In the genomic region with DNA sequence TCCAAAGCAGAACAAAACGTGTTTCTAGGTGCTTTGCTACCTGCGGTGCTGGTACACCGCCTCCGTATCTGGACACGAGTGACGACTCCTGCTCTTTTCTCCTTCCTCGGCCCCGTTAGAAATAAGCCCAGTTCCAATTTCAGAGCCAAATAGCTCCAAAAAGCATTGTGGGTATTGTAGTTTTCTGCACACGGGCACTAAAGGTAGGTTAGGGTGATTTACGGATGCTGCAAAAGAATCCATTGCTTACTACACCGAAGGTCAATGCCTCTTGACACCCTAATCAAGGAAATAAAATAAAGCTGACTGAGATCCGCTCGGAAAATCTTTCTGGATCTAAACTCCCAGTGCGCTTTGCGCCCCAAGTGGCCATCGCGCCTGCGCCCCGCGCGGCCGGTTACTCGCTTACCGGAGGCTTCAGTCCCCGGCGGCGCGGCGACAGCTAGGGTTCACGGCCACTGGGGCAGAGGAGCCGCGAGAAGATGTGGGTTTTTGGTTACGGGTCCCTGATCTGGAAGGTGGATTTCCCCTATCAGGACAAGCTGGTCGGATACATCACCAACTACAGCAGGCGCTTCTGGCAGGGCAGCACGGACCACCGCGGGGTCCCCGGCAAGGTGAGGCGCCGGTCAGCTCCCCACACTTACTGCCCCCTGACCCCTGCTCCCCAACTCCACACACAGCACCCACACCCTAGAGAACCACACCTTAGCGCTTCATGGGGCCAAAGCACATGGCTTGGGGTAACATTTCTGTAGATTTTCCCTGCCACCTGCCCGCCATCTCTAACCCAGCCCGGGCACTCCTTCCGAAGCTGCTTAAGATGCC, we compare ENCODE assay signal across 8 cellular contexts. TPM values are rescaled to one million over a fixed set of nuclear protein-coding genes. Genes with fewer than 3 reads are reported as not detected.
DNase-seq lines count a peak whose midpoint lies in the region; ATAC-seq and TF ChIP-seq lines count a peak whose summit lies in the region.

A gene (plus strand): TSS at position 400 of the 828 bp plus-strand sequence. CDS start 83 bp downstream, at position 483.

- H3K27ac Mint-ChIP-seq in CD8-positive, alpha-beta T cell: peak within 1 kb of the TSS; percentile 93
- peak within 1 kb of the TSS; percentile 86 for H3K27ac Mint-ChIP-seq in activated CD4-positive, alpha-beta memory T cell treated with anti-CD3 and anti-CD28 coated beads, Interleukin-2, amount 10 ng/mL, durations not matched to agents 7 days and 5 days

- peaks cover 27% of the 10 kb centered on the region for H3K36me3 Mint-ChIP-seq in CD8-positive, alpha-beta T cell
- H3K36me3 Mint-ChIP-seq in activated CD4-positive, alpha-beta memory T cell treated with anti-CD3 and anti-CD28 coated beads, Interleukin-2, amount 10 ng/mL, durations not matched to agents 7 days and 5 days (ENCODE audit: low read depth): peaks cover 22% of the 10 kb centered on the region

- peak; percentile 87 for ATAC-seq in CD8-positive, alpha-beta T cell
- peak; percentile 95 for ATAC-seq in GM19452 (IDR thresholded peaks at IDR 0.05; ENCODE audit: unreplicated experiment)
- ATAC-seq in HG03575 (IDR thresholded peaks at IDR 0.05; ENCODE audit: extremely low read depth, insufficient number of reproducible peaks, low FRiP score, unreplicated experiment): peak; percentile 77
- ATAC-seq in lower lobe of right lung: peak; percentile 97 to 99

- no peaks in the 10 kb centered on the region for H3K27me3 Mint-ChIP-seq in CD8-positive, alpha-beta T cell (ENCODE audit: low read depth)
- H3K27me3 Mint-ChIP-seq in activated CD4-positive, alpha-beta memory T cell treated with anti-CD3 and anti-CD28 coated beads, Interleukin-2, amount 10 ng/mL, durations not matched to agents 7 days and 5 days: no peaks in the 10 kb centered on the region

- POLR2A ChIA-PET in CD8-positive, alpha-beta T cell (lab: Charles Lee): interaction anchor here (0.7 to 2.7 kb wide), 10 partner anchors 9 to 1850 kb away, joined by 3 to 28 read pairs (median 3); a partner anchor contains a TSS
- POLR2A ChIA-PET in activated CD4-positive, alpha-beta memory T cell treated with anti-CD3 and anti-CD28 coated beads, Interleukin-2, amount 10 ng/mL, durations not matched to agents 7 days and 5 days (lab: Charles Lee): interaction anchor here (0.8 to 4.0 kb wide), 17 partner anchors 9 to 793 kb away, joined by 3 to 163 read pairs (median 4); a partner anchor contains a TSS

- CTCF ChIA-PET in CD8-positive, alpha-beta T cell (lab: Charles Lee): interaction anchor here (1.2 to 2.0 kb wide), 4 partner anchors 12 to 49 kb away, joined by 4 to 7 read pairs (median 4); a partner anchor contains a TSS
- CTCF ChIA-PET in activated CD4-positive, alpha-beta memory T cell treated with anti-CD3 and anti-CD28 coated beads, Interleukin-2, amount 10 ng/mL, durations not matched to agents 7 days and 5 days (lab: Charles Lee): interaction anchor here (0.5 to 4.4 kb wide), 6 partner anchors 9 to 346 kb away, joined by 3 to 24 read pairs (median 6); a partner anchor contains a TSS

- DNase-seq in CD8-positive, alpha-beta T cell: peak; percentile 50 to 87 (median 82)
- DNase-seq in NCI-H82 (lab: John Stamatoyannopoulos, UW): peak; percentile 94
- DNase-seq in activated CD4-positive, alpha-beta memory T cell treated with anti-CD3 and anti-CD28 coated beads, Interleukin-2, amount 10 ng/mL, durations not matched to agents 7 days and 5 days: peak; percentile 87
- DNase-seq in ecto neural progenitor cell (ENCODE audit: low spot score): peak; percentile 86
- peak; percentile 93 for DNase-seq in lower lobe of right lung
- peak; percentile 70 to 86 (median 73) for DNase-seq in stimulated activated CD4-positive, alpha-beta T cell treated with anti-CD3 and anti-CD28 coated beads, TNF-alpha, amount 100 ng/mL, for 24 hours (ENCODE audit: low read depth in 3 of 3)

- peaks cover 29% of the 10 kb centered on the region for H3K4me1 Mint-ChIP-seq in CD8-positive, alpha-beta T cell (ENCODE audit: low read depth)
- peaks cover 44% of the 10 kb centered on the region for H3K4me1 Mint-ChIP-seq in activated CD4-positive, alpha-beta memory T cell treated with anti-CD3 and anti-CD28 coated beads, Interleukin-2, amount 10 ng/mL, durations not matched to agents 7 days and 5 days

- peak within 1 kb of the TSS; percentile 70 for H3K27ac ChIP-seq in CD8-positive, alpha-beta T cell (ENCODE audit: low read depth, low read length)
- H3K27ac ChIP-seq in lower lobe of right lung: peak within 1 kb of the TSS; percentile 76

- no peaks in the 10 kb centered on the region for H3K9me3 ChIP-seq in CD8-positive, alpha-beta T cell (ENCODE audit: low read length)
- no peaks in the 10 kb centered on the region for H3K9me3 ChIP-seq in lower lobe of right lung

- peak within 1 kb of the TSS; percentile 92 for H3K4me3 Mint-ChIP-seq in CD8-positive, alpha-beta T cell
- peak within 1 kb of the TSS; percentile 95 for H3K4me3 Mint-ChIP-seq in activated CD4-positive, alpha-beta memory T cell treated with anti-CD3 and anti-CD28 coated beads, Interleukin-2, amount 10 ng/mL, durations not matched to agents 7 days and 5 days

- H3K36me3 ChIP-seq in CD8-positive, alpha-beta T cell (ENCODE audit: insufficient read depth, low read length): no peaks in the 10 kb centered on the region
- H3K36me3 ChIP-seq in lower lobe of right lung: peaks cover 20% of the 10 kb centered on the region

- intact Hi-C loops in CD8-positive, alpha-beta T cell (cut with DNase I, micrococcal nuclease): loop anchor here (1.0 to 10.0 kb wide), 10 partner anchors 19 to 1850 kb away; a partner anchor contains a TSS
- intact Hi-C loops in lower lobe of right lung (cut with DNase I): no loop called here

- peaks cover 9% of the 10 kb centered on the region for H3K4me1 ChIP-seq in CD8-positive, alpha-beta T cell (ENCODE audit: insufficient read depth, low read length)
- H3K4me1 ChIP-seq in lower lobe of right lung: peaks cover 15% of the 10 kb centered on the region

- peak; percentile 31 for TF ChIP-seq CTCF in CD8-positive, alpha-beta T cell (IDR thresholded peaks at IDR 0.05)
- peak; percentile 56 for TF ChIP-seq CTCF in lower lobe of right lung (IDR thresholded peaks at IDR 0.05)

- no peaks in the 10 kb centered on the region for H3K27me3 ChIP-seq in CD8-positive, alpha-beta T cell (ENCODE audit: insufficient read depth, low read length)
- no peaks in the 10 kb centered on the region for H3K27me3 ChIP-seq in lower lobe of right lung (ENCODE audit: low read depth)

- H3K4me3 ChIP-seq in CD8-positive, alpha-beta T cell (ENCODE audit: low read depth, low read length): peak within 1 kb of the TSS; percentile 71
- H3K4me3 ChIP-seq in lower lobe of right lung: peak within 1 kb of the TSS; percentile 79

- H3K9me3 Mint-ChIP-seq in CD8-positive, alpha-beta T cell: no peaks in the 10 kb centered on the region
- no peaks in the 10 kb centered on the region for H3K9me3 Mint-ChIP-seq in activated CD4-positive, alpha-beta memory T cell treated with anti-CD3 and anti-CD28 coated beads, Interleukin-2, amount 10 ng/mL, durations not matched to agents 7 days and 5 days

RNA-seq across cellular contexts. Expression of the gene that starts here (rescaled TPM):
- total RNA-seq in CD8-positive, alpha-beta T cell: 1 to 10 TPM in 1 of 2 experiments, under 1 TPM in 1; 0.87 to 1.0 TPM
- total RNA-seq in activated CD4-positive, alpha-beta memory T cell treated with anti-CD3 and anti-CD28 coated beads, Interleukin-2, amount 10 ng/mL, durations not matched to agents 7 days and 5 days: 10 to 100 TPM in 1 of 2 experiments, 1 to 10 TPM in 1; 9.1 to 10.3 TPM
- 1.6 TPM for total RNA-seq in lower lobe of right lung

Comparison
In these comparisons a context has a peak if more than half of its experiments do, and no peak if none do; other contexts are left out.
1. Peak in every context shown above with its lines: DNase-seq, ATAC-seq, H3K4me3 ChIP-seq and H3K27ac ChIP-seq.